ENCODE assay signal across 6 cellular contexts in the genomic region with DNA sequence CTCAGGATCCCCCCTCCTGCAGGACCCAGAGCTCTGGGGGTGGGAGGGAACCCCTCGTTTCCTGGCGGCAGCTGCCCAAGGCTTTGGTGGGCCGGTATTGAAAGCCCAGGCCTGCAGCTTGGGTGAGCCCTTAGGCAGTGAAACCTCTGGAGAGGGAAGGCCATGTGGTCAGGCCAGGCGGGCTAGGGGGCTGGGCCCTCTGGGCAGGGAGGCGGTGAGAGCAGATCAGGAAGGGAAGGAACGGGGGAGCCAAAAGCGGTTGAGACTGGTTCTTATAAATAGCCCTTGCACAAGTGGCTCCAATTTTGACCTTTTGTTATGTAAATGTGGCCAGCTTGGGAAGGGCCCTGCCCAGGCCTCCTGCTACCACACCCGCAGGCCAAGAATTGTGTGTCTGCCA. TPM values are rescaled to one million over a fixed set of nuclear protein-coding genes. Genes with fewer than 3 reads are reported as not detected.
"Had no signal": no experiment of that assay in that cellular context is flagged by ENCODE, and none has a peak within 500 bp of the region (broad histone marks: within the 10 kb centered on the region; RNA-seq: fewer than 3 reads in every experiment).

No MANE protein-coding gene starts in this region.

RNA-seq across cellular contexts. Expression of gene RIMBP3B, which starts 58.5 kb away (rescaled TPM):
- total RNA-seq: left colon, left ventricle myocardium inferior, mammary epithelial cell, sigmoid colon, tibial nerve had no signal
- polyA plus RNA-seq: keratinocyte had no signal
